Comparison of ENCODE assay signal across 8 cellular contexts in genomic region chrX:103845165-103845653, GRCh38. TPM values are rescaled to one million over a fixed set of nuclear protein-coding genes. Genes with fewer than 3 reads are reported as not detected.
DNase-seq lines count a peak whose midpoint lies in the region; ATAC-seq, FAIRE-seq and TF ChIP-seq lines count a peak whose summit lies in the region.

No MANE protein-coding gene starts in this region.

- H3K4me1 ChIP-seq in left lung, result no peaks in the 10 kb centered on the region

- H3K4me3 ChIP-seq in WERI-Rb-1 (ENCODE audit: low read depth, low read length), result no peak overlapping the region
- H3K4me3 ChIP-seq in left lung, result no peak overlapping the region

- TF ChIP-seq CTCF in WERI-Rb-1 (IDR thresholded peaks at IDR 0.05; ENCODE audit: low read depth, low read length) (peak; percentile 67), left lung (IDR thresholded peaks at IDR 0.05) (peak; percentile 24 to 35)

- intact Hi-C loops in left lung (cut with DNase I), result no loop called here

- H3K27ac ChIP-seq in WERI-Rb-1, result no peak overlapping the region
- no peak overlapping the region for H3K27ac ChIP-seq in left lung

- H3K9me3 ChIP-seq in WERI-Rb-1 (ENCODE audit: severe bottlenecking) (no peaks in the 10 kb centered on the region), left lung (no peaks in the 10 kb centered on the region)

- H3K27me3 ChIP-seq in WERI-Rb-1 (ENCODE audit: insufficient read depth, low read depth, severe bottlenecking) (peaks cover 57% of the 10 kb centered on the region), left lung (peaks cover 0 to 9% of the 10 kb centered on the region in 2 donors)

- peak; percentile 36 for FAIRE-seq in colon (lab: Jason Lieb, UNC)

- H3K36me3 ChIP-seq in WERI-Rb-1 (no peaks in the 10 kb centered on the region), left lung (no peaks in the 10 kb centered on the region)

- ATAC-seq in HG02588 (IDR thresholded peaks at IDR 0.05; ENCODE audit: unreplicated experiment), result peak; percentile 85
- ATAC-seq in left lung, result peak; percentile 94

- DNase-seq in activated gamma-delta T cell treated with Interleukin-2 at 50 U/mL for 16 hours (peak; percentile 36), activated gamma-delta T cell (lab: John Stamatoyannopoulos, UW) (no peak), NAMALWA (ENCODE audit: low spot score) (peak; percentile 59), WERI-Rb-1 (peak; percentile 46), left lung (peak in 1 of 2 donors; percentile 50)
- peak in 2 of 3 donors; percentile 25 to 47 for DNase-seq in stimulated activated CD4-positive, alpha-beta T cell treated with anti-CD3 and anti-CD28 coated beads, TNF-alpha, amount 100 ng/mL, for 48 hours (ENCODE audit: low read depth in 3 of 3)

RNA-seq across cellular contexts. Expression of gene RAB9B, which starts 13.2 kb away (rescaled TPM):
- 1 to 10 TPM in 1 of 2 donors, under 1 TPM in 1; 0.93 to 1.6 TPM for total RNA-seq in left lung
